Comparison of ENCODE assay signal across 16 cellular contexts in the genomic region with DNA sequence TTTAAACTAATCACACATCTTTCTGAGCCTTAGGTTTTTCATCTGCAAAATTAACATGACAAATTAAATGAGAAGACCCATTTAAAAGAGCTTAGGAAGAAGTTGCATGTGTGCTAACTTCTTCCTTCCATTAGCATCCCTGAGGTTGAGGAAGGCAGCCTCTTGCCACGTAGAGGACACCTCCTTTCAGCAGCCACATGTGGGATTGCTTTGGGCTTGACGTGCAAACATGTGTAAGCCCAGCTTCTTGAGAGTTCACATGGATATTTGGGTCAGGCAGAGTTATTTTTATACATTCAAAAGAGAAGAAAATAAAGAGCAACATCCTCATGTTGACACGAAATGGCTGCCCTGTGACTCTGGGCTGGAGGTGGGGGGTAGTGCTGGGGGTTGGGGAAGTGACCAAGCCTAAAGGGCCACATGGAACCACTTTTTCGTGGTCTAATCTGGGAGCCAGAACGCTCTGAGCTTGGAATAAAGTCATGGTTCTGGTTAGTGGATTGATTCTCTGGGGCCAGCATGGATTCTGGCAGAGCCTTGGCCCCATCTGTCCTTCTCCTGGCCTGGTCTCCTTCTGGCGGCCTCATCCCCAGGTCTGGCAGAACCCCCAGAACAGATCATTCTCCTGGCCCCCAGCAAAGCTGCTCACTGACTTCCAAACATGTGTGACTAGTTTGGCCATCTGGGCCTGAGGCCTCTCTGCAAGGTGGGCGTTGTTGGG.
DNase-seq lines count a peak whose midpoint lies in the region; TF ChIP-seq lines count a peak whose summit lies in the region.
"Had no signal": no experiment of that assay in that cellular context is flagged by ENCODE, and none has a peak within 500 bp of the region (broad histone marks: within the 10 kb centered on the region; RNA-seq: fewer than 3 reads in every experiment).

No MANE protein-coding gene starts in this region.

- H3F3A ChIP-seq in smooth muscle cell (ENCODE audit: low read depth), result no peaks in the 10 kb centered on the region

- no peak overlapping the region for H2BK5ac ChIP-seq in mesenchymal stem cell (ENCODE audit: low read depth, low read length, poor library complexity, severe bottlenecking)

- H3K18ac ChIP-seq in mesenchymal stem cell (ENCODE audit: low read depth in 1 of 2, low read length in 2 of 2), result no peak overlapping the region

- H3K36me3 ChIP-seq in mesenchymal stem cell (ENCODE audit: control insufficient read depth in 1 of 2, insufficient read depth in 2 of 2, low read depth in 1 of 2, low read length in 2 of 2) (no peaks in the 10 kb centered on the region), testis (ENCODE audit: low read depth, missing control alignments) (no peaks in the 10 kb centered on the region), smooth muscle cell (ENCODE audit: low read depth) (no peaks in the 10 kb centered on the region)
- H3K36me3 ChIP-seq: BLaER1, HAP-1, MG63 had no signal

- no peaks in the 10 kb centered on the region for H3K4me1 ChIP-seq in mesenchymal stem cell (ENCODE audit: control insufficient read depth, insufficient read depth, low read depth, low read length)
- H3K4me1 ChIP-seq in testis, result no peaks in the 10 kb centered on the region
- H3K4me1 ChIP-seq in smooth muscle cell (ENCODE audit: low read depth), result no peaks in the 10 kb centered on the region
- H3K4me1 ChIP-seq: BLaER1, HAP-1 had no signal

- DNase-seq in NCI-H446 treated with DMSO at 0.1 percent for 48 hours (lab: John Stamatoyannopoulos, UW) (peak; percentile 98), fibroblast of gingiva (ENCODE audit: low read depth) (peak; percentile 48), mesenchymal stem cell (no peak), testis (peak; percentile 58), kidney tubule cell (ENCODE audit: low spot score) (no peak), activated T-cell treated with anti-CD3 and anti-CD28 coated beads for 4 hours (no peak), smooth muscle cell (lab: John Stamatoyannopoulos, UW; ENCODE audit: unreplicated experiment) (no peak)
- DNase-seq: MG63, NCI-H1092 treated with DMSO at 0.1 percent for 48 hours, NCI-H1930, NCI-H2171, NCI-H510A treated with DMSO at 0.1 percent for 48 hours, SIG-M5 had no signal

- no peak overlapping the region for H2BK120ac ChIP-seq in mesenchymal stem cell (ENCODE audit: low read depth, low read length)

- H3K4ac ChIP-seq in mesenchymal stem cell (ENCODE audit: low read depth in 1 of 2, low read length in 2 of 2), result peak overlapping the region in 1 of 2 experiments; percentile 40

- no peak overlapping the region for H2BK15ac ChIP-seq in mesenchymal stem cell (ENCODE audit: low read depth, poor library complexity, severe bottlenecking)

- no peak for TF ChIP-seq POLR2A in testis (IDR thresholded peaks at IDR 0.05)

- no peak overlapping the region for H3K27ac ChIP-seq in mesenchymal stem cell (ENCODE audit: low read length, poor library complexity, severe bottlenecking)
- peak overlapping the region in 1 of 2 donors; percentile 39 for H3K27ac ChIP-seq in testis
- H3K27ac ChIP-seq in smooth muscle cell (ENCODE audit: low read depth), result no peak overlapping the region
- H3K27ac ChIP-seq: BLaER1, KMS-11 had no signal

- no peaks in the 10 kb centered on the region for H4K20me1 ChIP-seq in smooth muscle cell (ENCODE audit: low read depth)
- H4K20me1 ChIP-seq: BLaER1 had no signal

- H3K79me1 ChIP-seq in mesenchymal stem cell (replicated peaks; ENCODE audit: low read length, poor library complexity, severe bottlenecking), result no peaks in the 10 kb centered on the region

- H2AFZ ChIP-seq in mesenchymal stem cell (ENCODE audit: low read depth, low read length) (no peak overlapping the region), smooth muscle cell (ENCODE audit: low read depth) (no peak overlapping the region)

- no peak overlapping the region for H2AK5ac ChIP-seq in mesenchymal stem cell (ENCODE audit: low read length, severe bottlenecking)

- H3K4me2 ChIP-seq in mesenchymal stem cell (ENCODE audit: low read length, poor library complexity, severe bottlenecking), result no peak overlapping the region
- H3K4me2 ChIP-seq in smooth muscle cell, result no peak overlapping the region
- H3K4me2 ChIP-seq: BLaER1, KMS-11 had no signal

- H3K9me3 ChIP-seq in mesenchymal stem cell (ENCODE audit: control insufficient read depth, low read length), result no peaks in the 10 kb centered on the region
- H3K9me3 ChIP-seq in testis, result no peaks in the 10 kb centered on the region
- no peaks in the 10 kb centered on the region for H3K9me3 ChIP-seq in smooth muscle cell (replicated peaks; ENCODE audit: low read depth)
- H3K9me3 ChIP-seq: BLaER1, HAP-1, MG63 had no signal

- H3K23ac ChIP-seq in mesenchymal stem cell (ENCODE audit: low read length in 2 of 2), result no peak overlapping the region

- H3K79me2 ChIP-seq in smooth muscle cell (ENCODE audit: low read depth), result no peaks in the 10 kb centered on the region

- no peak overlapping the region for H4K91ac ChIP-seq in mesenchymal stem cell (ENCODE audit: low read length)

- H2BK12ac ChIP-seq in mesenchymal stem cell (ENCODE audit: low read length in 2 of 2), result no peak overlapping the region

- no peak for TF ChIP-seq CTCF in testis (IDR thresholded peaks at IDR 0.05)
- TF ChIP-seq CTCF in smooth muscle cell (IDR thresholded peaks at IDR 0.05; ENCODE audit: borderline replicate concordance, insufficient read depth, poor library complexity, severe bottlenecking), result no peak

- no peak overlapping the region for H3K14ac ChIP-seq in mesenchymal stem cell (ENCODE audit: low read length in 2 of 2)

- H3K27me3 ChIP-seq in mesenchymal stem cell (ENCODE audit: control insufficient read depth in 1 of 2, insufficient read depth in 1 of 2, low read length in 2 of 2) (no peaks in the 10 kb centered on the region), testis (no peaks in the 10 kb centered on the region), smooth muscle cell (ENCODE audit: low read depth) (no peaks in the 10 kb centered on the region)
- H3K27me3 ChIP-seq: BLaER1, MG63 had no signal

- intact Hi-C loops in testis (cut with DNase I; ENCODE audit: low total_unique reads), result no loop called here

- 89% methylated on average over 7 of the region's 7 CpGs for WGBS in mesenchymal stem cell
- 53 to 65% methylated on average over 6 to 7 of the region's 7 CpGs for WGBS in testis, 2 donors
- 90% methylated on average over 7 of the region's 7 CpGs for WGBS in smooth muscle cell (ENCODE audit: low lambda C conversion rate)

- H4K8ac ChIP-seq in mesenchymal stem cell (ENCODE audit: low read length), result no peak overlapping the region

- H3K4me3 ChIP-seq in mesenchymal stem cell (ENCODE audit: insufficient read depth in 1 of 2, low read depth in 1 of 2, low read length in 2 of 2) (no peak overlapping the region), testis (no peak overlapping the region), smooth muscle cell (no peak overlapping the region)
- H3K4me3 ChIP-seq: BLaER1, HAP-1, MG63 had no signal

- H3K9ac ChIP-seq in mesenchymal stem cell (ENCODE audit: low read length) (peak overlapping the region; percentile 44), smooth muscle cell (ENCODE audit: low read depth) (no peak overlapping the region)
- H3K9ac ChIP-seq: BLaER1, KMS-11 had no signal

Comparison
In these comparisons a context has a peak if more than half of its experiments do, and no peak if none do; other contexts are left out.
1. DNase-seq: peak in NCI-H446 treated with DMSO at 0.1 percent for 48 hours (single experiment), fibroblast of gingiva (single experiment) and testis (single experiment); none in mesenchymal stem cell (single experiment), kidney tubule cell (single experiment), activated T-cell treated with anti-CD3 and anti-CD28 coated beads for 4 hours (single experiment) and smooth muscle cell (single experiment).